22 cellular contexts compared by ENCODE assay signal in the genomic region with DNA sequence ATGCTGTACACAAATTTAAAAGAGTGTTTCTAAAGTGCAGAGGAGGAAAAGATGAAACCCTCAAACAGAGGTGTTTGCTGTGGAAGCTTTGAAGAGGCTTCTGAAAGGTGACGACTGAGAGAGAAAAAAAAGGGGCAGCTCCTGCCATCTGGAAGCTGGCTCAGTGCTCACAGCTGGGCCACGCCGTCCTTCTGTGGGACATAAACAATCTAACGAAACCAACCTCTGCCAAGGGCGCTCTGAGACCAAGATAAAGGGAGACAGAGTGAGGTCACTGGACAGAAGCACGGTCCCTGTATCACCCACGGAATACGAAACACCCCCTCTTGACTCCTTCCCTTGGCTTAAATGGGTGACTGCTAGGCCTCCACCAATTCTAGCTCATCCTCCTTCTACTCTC.
"Had no signal": no experiment of that assay in that cellular context is flagged by ENCODE, and none has a peak within 500 bp of the region (broad histone marks: within the 10 kb centered on the region; RNA-seq: fewer than 3 reads in every experiment).

No MANE protein-coding gene starts in this region.

- H3K4me1 ChIP-seq: right lobe of liver, testis had no signal

- H3K27ac Mint-ChIP-seq: activated CD4-positive, alpha-beta memory T cell treated with anti-CD3 and anti-CD28 coated beads, Interleukin-2, amount 10 ng/mL, durations not matched to agents 7 days and 5 days; activated T-cell treated with anti-CD3 and anti-CD28 coated beads, Interleukin-2, amount 50 U/mL, for 24 hours; effector memory CD8-positive, alpha-beta T cell; nephron had no signal

- H3K27me3 ChIP-seq: right lobe of liver, testis, transverse colon had no signal

- H3K36me3 ChIP-seq: brain microvascular endothelial cell, right lobe of liver, transverse colon had no signal

- DNase-seq: activated CD4-positive, alpha-beta memory T cell treated with anti-CD3 and anti-CD28 coated beads, Interleukin-2, amount 10 ng/mL, durations not matched to agents 7 days and 5 days; activated CD4-positive, alpha-beta T cell treated with anti-CD3 and anti-CD28 coated beads for 48 hours; activated CD8-positive, alpha-beta memory T cell treated with anti-CD3 and anti-CD28 coated beads, Interleukin-2, amount 50 U/mL, for 48 hours; activated gamma-delta T cell treated with Interleukin-2 at 50 U/mL for 16 hours; activated naive CD4-positive, alpha-beta T cell treated with anti-CD3 and anti-CD28 coated beads, Interleukin-2, amount 50 U/mL, for 16 hours; activated T-cell treated with anti-CD3 and anti-CD28 coated beads, Interleukin-2, amount 50 U/mL, for 24 hours; amniotic stem cell; brain microvascular endothelial cell; caudate nucleus; cortex of kidney; effector memory CD8-positive, alpha-beta T cell; erythroblast; nucleus accumbens; right lobe of liver; stimulated activated CD4-positive, alpha-beta T cell treated with anti-CD3 and anti-CD28 coated beads, Interleukin-12 subunit alpha, Interleukin-12 subunit beta, amount 100 ng/mL, for 4 hours; stimulated activated CD4-positive, alpha-beta T cell treated with anti-CD3 and anti-CD28 coated beads, Interleukin-4, amount 100 ng/mL, for 1 hour; stimulated activated naive CD8-positive, alpha-beta T cell treated with anti-CD3 and anti-CD28 coated beads, Interleukin-15, Interleukin-2, amounts not matched to agents 100 U/mL and 50 U/mL, for 24 hours; testis; transverse colon had no signal

- H3K27ac ChIP-seq: brain microvascular endothelial cell, right lobe of liver, testis, transverse colon, VCaP had no signal

- H3K9me3 Mint-ChIP-seq: activated CD4-positive, alpha-beta memory T cell treated with anti-CD3 and anti-CD28 coated beads, Interleukin-2, amount 10 ng/mL, durations not matched to agents 7 days and 5 days; activated T-cell treated with anti-CD3 and anti-CD28 coated beads, Interleukin-2, amount 50 U/mL, for 24 hours; effector memory CD8-positive, alpha-beta T cell had no signal

- H3K4me3 Mint-ChIP-seq: activated CD4-positive, alpha-beta memory T cell treated with anti-CD3 and anti-CD28 coated beads, Interleukin-2, amount 10 ng/mL, durations not matched to agents 7 days and 5 days; activated T-cell treated with anti-CD3 and anti-CD28 coated beads, Interleukin-2, amount 50 U/mL, for 24 hours; effector memory CD8-positive, alpha-beta T cell; nephron had no signal

- H3K4me3 ChIP-seq: right lobe of liver, testis, transverse colon had no signal

- ATAC-seq: effector memory CD8-positive, alpha-beta T cell; left lobe of liver; right lobe of liver; stimulated activated naive CD8-positive, alpha-beta T cell treated with anti-CD3 and anti-CD28 coated beads, Interleukin-15, Interleukin-2, amounts not matched to agents 100 U/mL and 50 U/mL, for 24 hours had no signal

- H3K9me3 ChIP-seq: right lobe of liver, testis, transverse colon had no signal
